Comparison of ENCODE assay signal across 1 cellular context in genomic region chr6:139231206-139231605, GRCh38.
TF ChIP-seq lines count a peak whose summit lies in the region.

No MANE protein-coding gene starts in this region.

TF ChIP-seq in IMR-90, 13 proteins besides CTCF, POLR2A, EP300 and RAD21:
- TF ChIP-seq MAZ (IDR thresholded peaks at IDR 0.05; ENCODE audit: borderline replicate concordance, low read depth, low read length) (no peak), CHD1 (IDR thresholded peaks at IDR 0.05; ENCODE audit: low read depth, low read length) (no peak), MAFK (IDR thresholded peaks at IDR 0.05; ENCODE audit: low read depth, low read length) (no peak), MXI1 (IDR thresholded peaks at IDR 0.05; ENCODE audit: borderline replicate concordance, low read depth, low read length) (no peak), FOS (IDR thresholded peaks at IDR 0.05; ENCODE audit: low read depth, low read length) (no peak), SMC3 (IDR thresholded peaks at IDR 0.05; ENCODE audit: low read depth, low read length) (no peak), ELK1 (IDR thresholded peaks at IDR 0.05; ENCODE audit: borderline replicate concordance, low read depth, low read length) (no peak), RFX5 (IDR thresholded peaks at IDR 0.05; ENCODE audit: low read depth, low read length) (no peak), NFE2L2 (IDR thresholded peaks at IDR 0.05; ENCODE audit: low read depth, low read length) (no peak), CEBPB (IDR thresholded peaks at IDR 0.05; ENCODE audit: low read depth, low read length) (no peak), BHLHE40 (IDR thresholded peaks at IDR 0.05; ENCODE audit: low read depth, low read length) (no peak), USF2 (IDR thresholded peaks at IDR 0.05; ENCODE audit: low read depth, low read length) (no peak), RCOR1 (IDR thresholded peaks at IDR 0.05; ENCODE audit: insufficient replicate concordance, low read length) (no peak)
TF ChIP-seq in IMR-90: peak in this region for 0.
